ENCODE assay signal across 1 cellular context in genomic region chr5:65530904-65531303, GRCh38.
TF ChIP-seq lines count a peak whose summit lies in the region.

No MANE protein-coding gene starts in this region.

TF ChIP-seq in HepG2, 621 proteins besides CTCF, POLR2A, EP300 and RAD21 (continued from another document):
- TF ChIP-seq ZNF800 (CRISPR knock-in tag; IDR thresholded peaks at IDR 0.05) (no peak), NPAS2 (CRISPR knock-in tag; IDR thresholded peaks at IDR 0.05; ENCODE audit: borderline replicate concordance) (no peak)
